9 cellular contexts compared by ENCODE assay signal in genomic region chr10:30058570-30059132, GRCh38. TPM values are rescaled to one million over a fixed set of nuclear protein-coding genes. Genes with fewer than 3 reads are reported as not detected.
DNase-seq lines count a peak whose midpoint lies in the region; ATAC-seq and TF ChIP-seq lines count a peak whose summit lies in the region.
"Had no signal": no experiment of that assay in that cellular context is flagged by ENCODE, and none has a peak within 500 bp of the region (broad histone marks: within the 10 kb centered on the region; RNA-seq: fewer than 3 reads in every experiment).

No MANE protein-coding gene starts in this region.

- H3K79me2 ChIP-seq in SK-N-SH (ENCODE audit: insufficient read depth), result peaks cover 65% of the 10 kb centered on the region

- H3K27me3 ChIP-seq in SK-N-SH (ENCODE audit: insufficient read depth), result no peaks in the 10 kb centered on the region
- H3K27me3 ChIP-seq in heart left ventricle, result peaks cover 0 to 42% (median 0%) of the 10 kb centered on the region in 9 donors

- TF ChIP-seq CTCF in SK-N-SH (IDR thresholded peaks at IDR 0.05) (no peak), heart left ventricle (IDR thresholded peaks at IDR 0.05) (no peak), retinal pigment epithelial cell (conservative IDR thresholded peaks at IDR 0.05; ENCODE audit: low read depth, low read length) (no peak)

- peak overlapping the region; percentile 80 to 85 for H3K4me3 ChIP-seq in SK-N-SH (ENCODE audit: low read depth in 2 of 2, low read length in 1 of 2)
- H3K4me3 ChIP-seq in heart left ventricle, result peak overlapping the region; percentile 72 to 97 (median 85)
- peak overlapping the region; percentile 54 for H3K4me3 ChIP-seq in retinal pigment epithelial cell (ENCODE audit: low read length)
- H3K4me3 ChIP-seq: K562 had no signal

- no peaks in the 10 kb centered on the region for H3K9me3 Mint-ChIP-seq in activated CD4-positive, alpha-beta T cell treated with anti-CD3 and anti-CD28 coated beads, Interleukin-2, amount 10 ng/mL, durations not matched to agents 7 days and 5 days

- no peak overlapping the region for H3K27ac Mint-ChIP-seq in activated CD4-positive, alpha-beta T cell treated with anti-CD3 and anti-CD28 coated beads, Interleukin-2, amount 10 ng/mL, durations not matched to agents 7 days and 5 days

- H3K9me2 ChIP-seq in SK-N-SH, result no peaks in the 10 kb centered on the region

- H3K4me1 ChIP-seq in SK-N-SH (ENCODE audit: control insufficient read depth in 1 of 2, insufficient read depth in 2 of 2, low read depth in 1 of 2, low read length in 1 of 2) (peaks cover 0 to 41% of the 10 kb centered on the region in 2 experiments), heart left ventricle (peaks cover 0 to 50% (median 21%) of the 10 kb centered on the region in 12 donors)

- DNase-seq in SK-N-SH, result peak; percentile 74
- DNase-seq in heart left ventricle, result peak in 1 of 5 donors; percentile 73
- no peak for DNase-seq in retinal pigment epithelial cell (ENCODE audit: low read depth)
- no peak for DNase-seq in SW 1271 (lab: John Stamatoyannopoulos, UW)
- DNase-seq in NCI-H1436 treated with DMSO at 0.1 percent for 48 hours (lab: John Stamatoyannopoulos, UW), result no peak
- DNase-seq in activated CD4-positive, alpha-beta T cell treated with anti-CD3 and anti-CD28 coated beads, Interleukin-2, amount 10 ng/mL, durations not matched to agents 7 days and 5 days, result no peak

- intact Hi-C loops in heart left ventricle (cut with DNase I), result loop anchor here in 4 of 10 donors (2.0 to 10.0 kb wide), 3 partner anchors 60 to 129 kb away; no protein-coding TSS in a partner anchor

- H3K9me3 ChIP-seq in SK-N-SH (no peaks in the 10 kb centered on the region), heart left ventricle (no peaks in the 10 kb centered on the region)

- TF ChIP-seq EP300 in SK-N-SH (IDR thresholded peaks at IDR 0.05; ENCODE audit: borderline replicate concordance in 1 of 2, low read depth in 1 of 2, low read length in 1 of 2), result no peak

- peak; percentile 31 for ATAC-seq in GM18511 (IDR thresholded peaks at IDR 0.05; ENCODE audit: unreplicated experiment)
- ATAC-seq in heart left ventricle, result peak in 2 of 4 donors; percentile 35 to 37
- no peak for ATAC-seq in HG03108 (IDR thresholded peaks at IDR 0.05; ENCODE audit: unreplicated experiment)

- no peak overlapping the region for H3K4me3 Mint-ChIP-seq in activated CD4-positive, alpha-beta T cell treated with anti-CD3 and anti-CD28 coated beads, Interleukin-2, amount 10 ng/mL, durations not matched to agents 7 days and 5 days

- peak overlapping the region; percentile 90 for H3K9ac ChIP-seq in SK-N-SH

- peaks cover 7% of the 10 kb centered on the region for H3K4me1 Mint-ChIP-seq in activated CD4-positive, alpha-beta T cell treated with anti-CD3 and anti-CD28 coated beads, Interleukin-2, amount 10 ng/mL, durations not matched to agents 7 days and 5 days

- H3K4me2 ChIP-seq in SK-N-SH, result peak overlapping the region; percentile 97

- H3K27me3 Mint-ChIP-seq in activated CD4-positive, alpha-beta T cell treated with anti-CD3 and anti-CD28 coated beads, Interleukin-2, amount 10 ng/mL, durations not matched to agents 7 days and 5 days, result peaks cover 75% of the 10 kb centered on the region

- no peak overlapping the region for H2AFZ ChIP-seq in SK-N-SH (ENCODE audit: low read depth)

- H3K27ac ChIP-seq in SK-N-SH (ENCODE audit: low read depth in 2 of 2, low read length in 1 of 2), result peak overlapping the region; percentile 71 to 80; a peak in 3 of 4 replicates
- H3K27ac ChIP-seq in heart left ventricle, result peak overlapping the region; percentile 90 to 98 (median 94)

- no peak for TF ChIP-seq RAD21 in SK-N-SH (IDR thresholded peaks at IDR 0.05; ENCODE audit: low read length)

- H3K36me3 ChIP-seq in SK-N-SH (replicated peaks in 1 of 2; ENCODE audit: control insufficient read depth in 1 of 2, insufficient read depth in 2 of 2, low read length in 1 of 2) (no peaks in the 10 kb centered on the region), heart left ventricle (no peaks in the 10 kb centered on the region)

- peaks cover 11% of the 10 kb centered on the region for H4K20me1 ChIP-seq in SK-N-SH (ENCODE audit: insufficient read depth)

- no peak for TF ChIP-seq POLR2A in heart left ventricle (IDR thresholded peaks at IDR 0.05)

- peaks cover 3% of the 10 kb centered on the region for H3K36me3 Mint-ChIP-seq in activated CD4-positive, alpha-beta T cell treated with anti-CD3 and anti-CD28 coated beads, Interleukin-2, amount 10 ng/mL, durations not matched to agents 7 days and 5 days (ENCODE audit: low read depth)

- 39% methylated on average over 7 of the region's 48 CpGs for WGBS in SK-N-SH (ENCODE audit: low lambda C conversion rate)
- WGBS in heart left ventricle, 4 donors, result 8 to 17% (median 11%) methylated on average over 19 to 48 of the region's 48 CpGs

- CTCF ChIA-PET in SK-N-SH (lab: Yijun Ruan, JAX), result interaction anchor here (1.3 kb wide), 1 partner anchor 9 kb away, joined by 3 read pairs; no protein-coding TSS in a partner anchor
- CTCF ChIA-PET in activated CD4-positive, alpha-beta T cell treated with anti-CD3 and anti-CD28 coated beads, Interleukin-2, amount 10 ng/mL, durations not matched to agents 7 days and 5 days (lab: Charles Lee), result interaction anchor here (0.9 to 1.8 kb wide), 2 partner anchors 16 to 60 kb away, joined by 3 to 5 read pairs; no protein-coding TSS in a partner anchor

- POLR2A ChIA-PET in SK-N-SH (lab: Yijun Ruan, JAX), result no interaction called here
- POLR2A ChIA-PET in activated CD4-positive, alpha-beta T cell treated with anti-CD3 and anti-CD28 coated beads, Interleukin-2, amount 10 ng/mL, durations not matched to agents 7 days and 5 days (lab: Charles Lee), result no interaction called here

- H3F3A ChIP-seq in SK-N-SH (replicated peaks; ENCODE audit: insufficient read depth), result peaks cover 60% of the 10 kb centered on the region

TF ChIP-seq in SK-N-SH, 30 proteins besides CTCF, POLR2A, EP300 and RAD21:
- no peak for TF ChIP-seq FOXJ3 (CRISPR knock-in tag; IDR thresholded peaks at IDR 0.05)
- no peak for TF ChIP-seq TEAD4 (IDR thresholded peaks at IDR 0.05; ENCODE audit: borderline replicate concordance, insufficient read depth)
- no peak for TF ChIP-seq CHD2 (IDR thresholded peaks at IDR 0.05; ENCODE audit: low read length, partially characterized antibody)
- TF ChIP-seq RXRA (IDR thresholded peaks at IDR 0.05; ENCODE audit: borderline replicate concordance, low read depth), result no peak
- no peak for TF ChIP-seq ELF1 (IDR thresholded peaks at IDR 0.05)
- no peak for TF ChIP-seq MXI1 (IDR thresholded peaks at IDR 0.05; ENCODE audit: low read depth, low read length)
- TF ChIP-seq REST (IDR thresholded peaks at IDR 0.05; ENCODE audit: low read depth, low read length), result no peak
- TF ChIP-seq JUND (IDR thresholded peaks at IDR 0.05), result no peak
- no peak for TF ChIP-seq SIN3A (IDR thresholded peaks at IDR 0.05; ENCODE audit: borderline replicate concordance, low read depth, low read length)
- no peak for TF ChIP-seq GABPA (IDR thresholded peaks at IDR 0.05; ENCODE audit: low read depth)
- TF ChIP-seq NFIC (IDR thresholded peaks at IDR 0.05; ENCODE audit: borderline replicate concordance), result no peak
- TF ChIP-seq USF2 (IDR thresholded peaks at IDR 0.05; ENCODE audit: borderline replicate concordance, low read depth, low read length), result no peak

RNA-seq across cellular contexts. Expression of gene JCAD, which starts 0.7 kb away (rescaled TPM):
- polyA plus RNA-seq in SK-N-SH (2012; rRNA removed) (19.0 and 25.7 TPM in 2 replicates), heart left ventricle (10 to 100 TPM; 10.4 to 10.5 TPM)
- polyA plus RNA-seq in SK-N-SH (2012; cell fraction: cytosol; rRNA removed), result 17.8 and 20.9 TPM in 2 replicates
- 15.7 and 25.0 TPM in 2 replicates for polyA plus RNA-seq in SK-N-SH (2012; cell fraction: nucleus; rRNA removed)
- total RNA-seq in heart left ventricle, result 10 to 100 TPM; 10.4 to 51.7 (median 22.7) TPM
- total RNA-seq in activated CD4-positive, alpha-beta T cell treated with anti-CD3 and anti-CD28 coated beads, Interleukin-2, amount 10 ng/mL, durations not matched to agents 7 days and 5 days, result under 1 TPM in 1 of 2 experiments, not detected in 1; 0.12 TPM
- total RNA-seq: K562 had no signal
- polyA plus RNA-seq: K562 had no signal

Comparison
In these comparisons a context has a peak if more than half of its experiments do, and no peak if none do; other contexts are left out.
1. RNA of gene JCAD, which starts 0.7 kb away (total RNA-seq): 10.4 to 51.7 TPM in heart left ventricle; 0.12 TPM in activated CD4-positive, alpha-beta T cell treated with anti-CD3 and anti-CD28 coated beads, Interleukin-2, amount 10 ng/mL, durations not matched to agents 7 days and 5 days; every median in the first group is over 10 times any median in the second.
2. Peak in every context shown above with its lines, with median percentiles within 50 percentile points of each other: H3K4me3 ChIP-seq.